ENCODE assay signal across 1 cellular context in genomic region chr13:20713014-20713376, GRCh38.
TF ChIP-seq lines count a peak whose summit lies in the region.

No MANE protein-coding gene starts in this region.

TF ChIP-seq in K562, 482 proteins besides CTCF, POLR2A, EP300 and RAD21 (continued from another document):
- TF ChIP-seq ZNF512 (tag; IDR thresholded peaks at IDR 0.05) (peak; percentile 86), ELK3 (CRISPR knock-in tag; IDR thresholded peaks at IDR 0.05) (no peak)
TF ChIP-seq in K562: peak in this region for 1.
